16 cellular contexts compared by ENCODE assay signal in the genomic region with DNA sequence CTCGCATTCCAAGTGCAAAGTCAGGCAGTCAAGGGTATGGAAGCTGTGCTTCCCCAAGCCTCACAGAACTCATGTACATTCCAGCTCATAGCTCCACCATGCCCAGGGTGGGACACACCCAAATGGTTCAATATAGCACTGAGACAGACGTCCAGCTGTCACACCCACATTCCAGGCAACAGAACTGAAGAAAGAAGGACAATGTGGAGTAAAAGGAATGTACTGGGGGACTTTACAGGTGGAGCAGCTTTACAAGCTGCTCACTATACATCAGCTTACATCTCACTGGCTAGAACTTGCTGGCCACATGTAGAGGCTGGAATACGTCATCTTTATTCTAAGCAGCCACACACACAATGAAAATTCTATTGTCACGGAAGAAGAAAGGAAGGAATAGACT.
A peak's percentile ranks its signal among the peaks of the same experiment; 100 is the strongest.
DNase-seq lines count a peak whose midpoint lies in the region; ATAC-seq and TF ChIP-seq lines count a peak whose summit lies in the region.
"Had no signal": no experiment of that assay in that cellular context is flagged by ENCODE, and none has a peak within 500 bp of the region (broad histone marks: within the 10 kb centered on the region; RNA-seq: fewer than 3 reads in every experiment).

No MANE protein-coding gene starts in this region.

- TF ChIP-seq POLR2A in GM18505 (IDR thresholded peaks at IDR 0.05; ENCODE audit: borderline replicate concordance, extremely low read depth, insufficient read depth, insufficient read length) = no peak

- peak overlapping the region; percentile 38 for H3K27ac Mint-ChIP-seq in CD8-positive, alpha-beta T cell
- peak overlapping the region; percentile 72 to 92 (median 76) for H3K27ac Mint-ChIP-seq in nephron
- H3K27ac Mint-ChIP-seq: activated CD8-positive, alpha-beta T cell treated with anti-CD3 and anti-CD28 coated beads, Interleukin-2, amount 10 ng/mL, durations not matched to agents 7 days and 5 days; activated naive CD4-positive, alpha-beta T cell treated with anti-CD3 and anti-CD28 coated beads, Interleukin-2, amount 50 U/mL, for 72 hours had no signal

- H3K27ac ChIP-seq in CD8-positive, alpha-beta T cell (ENCODE audit: low read depth, low read length) = no peak overlapping the region
- H3K27ac ChIP-seq in epithelial cell of prostate = peak overlapping the region; percentile 67

- no peak for TF ChIP-seq RAD21 in Ishikawa (IDR thresholded peaks at IDR 0.05; ENCODE audit: low read depth)

- H3K9me3 ChIP-seq in CD8-positive, alpha-beta T cell (ENCODE audit: low read length) = no peaks in the 10 kb centered on the region

- peak; percentile 33; the same call in 1 of the 2 replicates for TF ChIP-seq EP300 in Ishikawa (IDR thresholded peaks at IDR 0.05; ENCODE audit: borderline replicate concordance)

- peaks cover 22% of the 10 kb centered on the region for H3K36me3 Mint-ChIP-seq in CD8-positive, alpha-beta T cell
- peaks cover 23% of the 10 kb centered on the region for H3K36me3 Mint-ChIP-seq in nephron (ENCODE audit: low read depth)

- H3K27me3 Mint-ChIP-seq in CD8-positive, alpha-beta T cell (ENCODE audit: low read depth) = no peaks in the 10 kb centered on the region
- no peaks in the 10 kb centered on the region for H3K27me3 Mint-ChIP-seq in nephron (ENCODE audit: low read depth)
- H3K27me3 Mint-ChIP-seq: naive B cell had no signal

- no peak overlapping the region for H3K4me3 Mint-ChIP-seq in CD8-positive, alpha-beta T cell
- H3K4me3 Mint-ChIP-seq in nephron = peak overlapping the region in 1 of 3 experiments; percentile 10
- H3K4me3 Mint-ChIP-seq: activated CD8-positive, alpha-beta T cell treated with anti-CD3 and anti-CD28 coated beads, Interleukin-2, amount 10 ng/mL, durations not matched to agents 7 days and 5 days; naive B cell had no signal

- no peak overlapping the region for H3K4me3 ChIP-seq in CD8-positive, alpha-beta T cell (ENCODE audit: low read depth, low read length)

- TF ChIP-seq CTCF in CD8-positive, alpha-beta T cell (IDR thresholded peaks at IDR 0.05) = no peak
- TF ChIP-seq CTCF in nephron (IDR thresholded peaks at IDR 0.05; ENCODE audit: unreplicated experiment in 3 of 3) = no peak

- H3K27me3 ChIP-seq in CD8-positive, alpha-beta T cell (ENCODE audit: insufficient read depth, low read length) = no peaks in the 10 kb centered on the region

- H3K4me1 Mint-ChIP-seq in CD8-positive, alpha-beta T cell (ENCODE audit: low read depth) = peaks cover 79% of the 10 kb centered on the region
- peaks cover 61% of the 10 kb centered on the region for H3K4me1 Mint-ChIP-seq in nephron

- peaks cover 25% of the 10 kb centered on the region for H3K4me1 ChIP-seq in CD8-positive, alpha-beta T cell (ENCODE audit: insufficient read depth, low read length)

- no peaks in the 10 kb centered on the region for H3K9me3 Mint-ChIP-seq in CD8-positive, alpha-beta T cell
- H3K9me3 Mint-ChIP-seq in nephron = no peaks in the 10 kb centered on the region

- no peaks in the 10 kb centered on the region for H3K36me3 ChIP-seq in CD8-positive, alpha-beta T cell (ENCODE audit: insufficient read depth, low read length)

- intact Hi-C loops in CD8-positive, alpha-beta T cell (cut with DNase I, micrococcal nuclease) = no loop called here

- POLR2A ChIA-PET in CD8-positive, alpha-beta T cell (lab: Charles Lee) = interaction anchor here (0.6 to 1.0 kb wide), 4 partner anchors 9 to 356 kb away, joined by 3 to 4 read pairs (median 4); no protein-coding TSS in a partner anchor

- no peak for ATAC-seq in CD8-positive, alpha-beta T cell
- ATAC-seq in GM18519 (IDR thresholded peaks at IDR 0.05; ENCODE audit: low FRiP score, unreplicated experiment) (no peak), HG03378 (IDR thresholded peaks at IDR 0.05; ENCODE audit: unreplicated experiment) (no peak), GM18505 (IDR thresholded peaks at IDR 0.05; ENCODE audit: unreplicated experiment) (no peak)
- ATAC-seq: activated CD8-positive, alpha-beta T cell treated with anti-CD3 and anti-CD28 coated beads, Interleukin-2, amount 10 ng/mL, durations not matched to agents 7 days and 5 days; activated naive CD4-positive, alpha-beta T cell treated with anti-CD3 and anti-CD28 coated beads, Interleukin-2, amount 50 U/mL, for 72 hours had no signal

- no peak for DNase-seq in CD8-positive, alpha-beta T cell
- peak; percentile 16 for DNase-seq in epithelial cell of prostate (ENCODE audit: low read depth, low spot score)
- no peak for DNase-seq in NCI-H774 (lab: John Stamatoyannopoulos, UW)
- DNase-seq: activated CD8-positive, alpha-beta T cell treated with anti-CD3 and anti-CD28 coated beads, Interleukin-2, amount 10 ng/mL, durations not matched to agents 7 days and 5 days; C1 segment of cervical spinal cord; effector memory CD4-positive, alpha-beta T cell; GOT3; naive B cell; NCI-H2081; SW 1271 had no signal

- CTCF ChIA-PET in CD8-positive, alpha-beta T cell (lab: Charles Lee) = interaction anchor here (1.4 kb wide), 1 partner anchor 239 kb away, joined by 3 read pairs; no protein-coding TSS in a partner anchor

TF ChIP-seq in Ishikawa, 13 proteins besides CTCF, POLR2A, EP300 and RAD21:
- TF ChIP-seq YY1 (IDR thresholded peaks at IDR 0.05; ENCODE audit: low read depth) (peak; percentile 64; the same call in 1 of the 2 replicates), TCF12 (IDR thresholded peaks at IDR 0.05; ENCODE audit: low read depth) (peak; percentile 54; the same call in 1 of the 2 replicates), NFIC (IDR thresholded peaks at IDR 0.05) (no peak), TEAD4 (IDR thresholded peaks at IDR 0.05) (peak; percentile 96), FOXM1 (IDR thresholded peaks at IDR 0.05; ENCODE audit: borderline replicate concordance, low read depth) (no peak)
- TF ChIP-seq, protein P1, sequence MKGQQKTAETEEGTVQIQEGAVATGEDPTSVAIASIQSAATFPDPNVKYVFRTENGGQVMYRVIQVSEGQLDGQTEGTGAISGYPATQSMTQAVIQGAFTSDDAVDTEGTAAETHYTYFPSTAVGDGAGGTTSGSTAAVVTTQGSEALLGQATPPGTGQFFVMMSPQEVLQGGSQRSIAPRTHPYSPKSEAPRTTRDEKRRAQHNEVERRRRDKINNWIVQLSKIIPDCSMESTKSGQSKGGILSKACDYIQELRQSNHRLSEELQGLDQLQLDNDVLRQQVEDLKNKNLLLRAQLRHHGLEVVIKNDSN (IDR thresholded peaks at IDR 0.05) = peak; percentile 7; the same call in 1 of the 2 replicates
- TF ChIP-seq, protein P2, sequence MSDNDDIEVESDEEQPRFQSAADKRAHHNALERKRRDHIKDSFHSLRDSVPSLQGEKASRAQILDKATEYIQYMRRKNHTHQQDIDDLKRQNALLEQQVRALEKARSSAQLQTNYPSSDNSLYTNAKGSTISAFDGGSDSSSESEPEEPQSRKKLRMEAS (IDR thresholded peaks at IDR 0.05) = peak; percentile 45; the same call in 1 of the 2 replicates
TF ChIP-seq in Ishikawa: peak in this region for 5.
